ENCODE assay signal across 32 cellular contexts in genomic region chrX:40878821-40879571, GRCh38.
DNase-seq lines count a peak whose midpoint lies in the region; ATAC-seq and TF ChIP-seq lines count a peak whose summit lies in the region.
"Had no signal": no experiment of that assay in that cellular context is flagged by ENCODE, and none has a peak within 500 bp of the region (broad histone marks: within the 10 kb centered on the region; RNA-seq: fewer than 3 reads in every experiment).

No MANE protein-coding gene starts in this region.

- peak overlapping the region in 4 of 5 experiments; percentile 63 to 79 (median 73) for H3K27ac Mint-ChIP-seq in brain
- H3K27ac Mint-ChIP-seq in effector memory CD8-positive, alpha-beta T cell, result no peak overlapping the region
- H3K27ac Mint-ChIP-seq: activated CD4-positive, alpha-beta T cell treated with anti-CD3 and anti-CD28 coated beads, Interleukin-2, amount 10 ng/mL, durations not matched to agents 7 days and 5 days; natural killer cell treated with Interleukin-12 subunit alpha and Interleukin-12 subunit beta and Interleukin-15 and Interleukin-18, amount 100 ng/mL, for 72 hours; stimulated activated effector memory CD8-positive, alpha-beta T cell treated with anti-CD3 and anti-CD28 coated beads, Interleukin-12 subunit alpha, Interleukin-12 subunit beta, amount 100 ng/mL, for 72 hours; T-helper 2 cell treated with Interferon-gamma antibody and Interleukin-4, amounts not matched to agents 5 μg/mL and 100 μg/mL, for 36 hours had no signal

- TF ChIP-seq CTCF in brain (conservative IDR thresholded peaks at IDR 0.05), result no peak

- H3K4me3 ChIP-seq in HUES6 (ENCODE audit: low read depth, low read length), result 0 out of 2 replicates have a peak overlapping the region, but pooled peaks have one; percentile 13
- H3K4me3 ChIP-seq in iPS-20b (ENCODE audit: low read length), result no peak overlapping the region
- H3K4me3 ChIP-seq: cardiac muscle cell, coronary artery, mucosa of descending colon, upper lobe of left lung had no signal

- DNase-seq in SW480 (ENCODE audit: low spot score) (no peak), EL (no peak), Right ventricle myocardium inferior (ENCODE audit: missing footprints) (no peak)
- DNase-seq in effector memory CD8-positive, alpha-beta T cell, result no peak
- DNase-seq: activated CD4-positive, alpha-beta T cell treated with anti-CD3 and anti-CD28 coated beads, Interleukin-2, amount 10 ng/mL, durations not matched to agents 7 days and 5 days; activated naive CD4-positive, alpha-beta T cell; activated T-cell treated with anti-CD3 and anti-CD28 coated beads, Interleukin-2, amount 50 U/mL, for 48 hours; amniotic stem cell; Caco-2; DMS79; foreskin melanocyte; Karpas-422; mucosa of descending colon; NCI-H1436 treated with DMSO at 0.1 percent for 48 hours; NCI-H2107; NCI-H446 treated with DMSO at 0.1 percent for 48 hours; right cardiac atrium; stimulated activated CD4-positive, alpha-beta T cell treated with anti-CD3 and anti-CD28 coated beads, Interleukin-12 subunit alpha, Interleukin-12 subunit beta, amount 100 ng/mL, for 4 hours; stimulated activated CD4-positive, alpha-beta T cell treated with anti-CD3 and anti-CD28 coated beads, Interleukin-4, amount 100 ng/mL, for 24 hours; substantia nigra; upper lobe of left lung had no signal

- peaks cover 3% of the 10 kb centered on the region for H3K27me3 Mint-ChIP-seq in brain
- no peaks in the 10 kb centered on the region for H3K27me3 Mint-ChIP-seq in effector memory CD8-positive, alpha-beta T cell
- H3K27me3 Mint-ChIP-seq: activated CD4-positive, alpha-beta T cell treated with anti-CD3 and anti-CD28 coated beads, Interleukin-2, amount 10 ng/mL, durations not matched to agents 7 days and 5 days had no signal

- H3K36me3 ChIP-seq in HUES6 (ENCODE audit: control insufficient read depth, insufficient read depth, low read length), result no peaks in the 10 kb centered on the region
- no peaks in the 10 kb centered on the region for H3K36me3 ChIP-seq in iPS-20b (ENCODE audit: insufficient read depth, low read depth, low read length)
- H3K36me3 ChIP-seq: cardiac muscle cell, upper lobe of left lung had no signal

- H3K9me3 Mint-ChIP-seq in brain, result peaks cover 0 to 5% (median 3%) of the 10 kb centered on the region in 5 experiments
- no peaks in the 10 kb centered on the region for H3K9me3 Mint-ChIP-seq in effector memory CD8-positive, alpha-beta T cell
- H3K9me3 Mint-ChIP-seq: activated CD4-positive, alpha-beta T cell treated with anti-CD3 and anti-CD28 coated beads, Interleukin-2, amount 10 ng/mL, durations not matched to agents 7 days and 5 days; natural killer cell treated with Interleukin-12 subunit alpha and Interleukin-12 subunit beta and Interleukin-15 and Interleukin-18, amount 100 ng/mL, for 72 hours; stimulated activated effector memory CD8-positive, alpha-beta T cell treated with anti-CD3 and anti-CD28 coated beads, Interleukin-12 subunit alpha, Interleukin-12 subunit beta, amount 100 ng/mL, for 72 hours; T-helper 2 cell treated with Interferon-gamma antibody and Interleukin-4, amounts not matched to agents 5 μg/mL and 100 μg/mL, for 36 hours had no signal

- peak overlapping the region in 2 of 5 experiments; percentile 25 to 26 for H3K4me3 Mint-ChIP-seq in brain
- no peak overlapping the region for H3K4me3 Mint-ChIP-seq in effector memory CD8-positive, alpha-beta T cell
- H3K4me3 Mint-ChIP-seq: activated CD4-positive, alpha-beta T cell treated with anti-CD3 and anti-CD28 coated beads, Interleukin-2, amount 10 ng/mL, durations not matched to agents 7 days and 5 days; natural killer cell treated with Interleukin-12 subunit alpha and Interleukin-12 subunit beta and Interleukin-15 and Interleukin-18, amount 100 ng/mL, for 72 hours; stimulated activated effector memory CD8-positive, alpha-beta T cell treated with anti-CD3 and anti-CD28 coated beads, Interleukin-12 subunit alpha, Interleukin-12 subunit beta, amount 100 ng/mL, for 72 hours; T-helper 2 cell treated with Interferon-gamma antibody and Interleukin-4, amounts not matched to agents 5 μg/mL and 100 μg/mL, for 36 hours had no signal

- peaks cover 17% of the 10 kb centered on the region; the same call in 1 of the 2 replicates for H3K9me3 ChIP-seq in HUES6 (ENCODE audit: control insufficient read depth, insufficient read depth, low read depth, low read length)
- H3K9me3 ChIP-seq in iPS-20b (ENCODE audit: insufficient read depth, low read depth, low read length), result no peaks in the 10 kb centered on the region
- H3K9me3 ChIP-seq: Caco-2, mucosa of descending colon, upper lobe of left lung had no signal

- H3K4me1 ChIP-seq in HUES6 (ENCODE audit: control insufficient read depth, insufficient read depth, low read length) (peaks cover 23% of the 10 kb centered on the region), iPS-20b (ENCODE audit: insufficient read depth, low read length) (peaks cover 6% of the 10 kb centered on the region; the same call in 1 of the 2 replicates)
- H3K4me1 ChIP-seq: Caco-2, parathyroid adenoma, upper lobe of left lung had no signal

- H3K36me3 Mint-ChIP-seq in brain, result no peaks in the 10 kb centered on the region
- no peaks in the 10 kb centered on the region for H3K36me3 Mint-ChIP-seq in effector memory CD8-positive, alpha-beta T cell (ENCODE audit: insufficient read depth)
- H3K36me3 Mint-ChIP-seq: natural killer cell treated with Interleukin-12 subunit alpha and Interleukin-12 subunit beta and Interleukin-15 and Interleukin-18, amount 100 ng/mL, for 72 hours; stimulated activated effector memory CD8-positive, alpha-beta T cell treated with anti-CD3 and anti-CD28 coated beads, Interleukin-12 subunit alpha, Interleukin-12 subunit beta, amount 100 ng/mL, for 72 hours had no signal

- no peak for ATAC-seq in effector memory CD8-positive, alpha-beta T cell (replicated peaks)
- no peak for ATAC-seq in Right ventricle myocardium inferior
- ATAC-seq: esophagus mucosa; mucosa of descending colon; natural killer cell treated with Interleukin-12 subunit alpha and Interleukin-12 subunit beta and Interleukin-15 and Interleukin-18, amount 100 ng/mL, for 72 hours; right cardiac atrium; stimulated activated effector memory CD8-positive, alpha-beta T cell treated with anti-CD3 and anti-CD28 coated beads, Interleukin-12 subunit alpha, Interleukin-12 subunit beta, amount 100 ng/mL, for 72 hours had no signal

- H3K27me3 ChIP-seq in HUES6 (ENCODE audit: control insufficient read depth, insufficient read depth, low read length) (no peaks in the 10 kb centered on the region), iPS-20b (ENCODE audit: insufficient read depth, low read length) (no peaks in the 10 kb centered on the region)
- H3K27me3 ChIP-seq: cardiac muscle cell had no signal

- H3K9ac ChIP-seq in HUES6 (ENCODE audit: low read length) (peak overlapping the region; percentile 69), iPS-20b (ENCODE audit: low read depth, low read length) (peak overlapping the region; percentile 39; the same call in 1 of the 2 replicates)
- H3K9ac ChIP-seq: parathyroid adenoma had no signal

- peak overlapping the region; percentile 89 for H3K27ac ChIP-seq in HUES6 (ENCODE audit: low read depth, low read length)
- H3K27ac ChIP-seq in iPS-20b (ENCODE audit: low read length), result no peak overlapping the region
- H3K27ac ChIP-seq: C4-2B, cardiac muscle cell, coronary artery, parathyroid adenoma, upper lobe of left lung had no signal

- H3K4me1 Mint-ChIP-seq in brain, result peaks cover 16% of the 10 kb centered on the region
- H3K4me1 Mint-ChIP-seq in effector memory CD8-positive, alpha-beta T cell (ENCODE audit: low read depth in 2 of 2), result no peaks in the 10 kb centered on the region
- H3K4me1 Mint-ChIP-seq: activated CD4-positive, alpha-beta T cell treated with anti-CD3 and anti-CD28 coated beads, Interleukin-2, amount 10 ng/mL, durations not matched to agents 7 days and 5 days; stimulated activated effector memory CD8-positive, alpha-beta T cell treated with anti-CD3 and anti-CD28 coated beads, Interleukin-12 subunit alpha, Interleukin-12 subunit beta, amount 100 ng/mL, for 72 hours had no signal

- intact Hi-C loops in Right ventricle myocardium inferior (cut with DNase I), result loop anchor here (10.0 kb wide), 1 partner anchor 206 kb away; the partner anchor contains the start of gene USP9X

Comparison
In these comparisons a context has a peak if more than half of its experiments do, and no peak if none do; other contexts are left out.
1. H3K27ac Mint-ChIP-seq: peak in brain (4 of 5); none in effector memory CD8-positive, alpha-beta T cell (0 of 2).